18 cellular contexts compared by ENCODE assay signal in genomic region chr1:197435224-197435623, GRCh38.
"Had no signal": no experiment of that assay in that cellular context is flagged by ENCODE, and none has a peak within 500 bp of the region (broad histone marks: within the 10 kb centered on the region; RNA-seq: fewer than 3 reads in every experiment).

No MANE protein-coding gene starts in this region.

- H3K27ac Mint-ChIP-seq: naive B cell had no signal

- H3K36me3 Mint-ChIP-seq: naive B cell had no signal

- H3K4me3 ChIP-seq: colonic mucosa, esophagus muscularis mucosa, hepatocyte, left lung, skin epidermis, tibial nerve, uterus had no signal

- H3K9me3 ChIP-seq: colonic mucosa, esophagus muscularis mucosa, left lung, tibial nerve, uterus had no signal

- DNase-seq: activated CD4-positive, alpha-beta T cell treated with anti-CD3 and anti-CD28 coated beads, Interleukin-2, amount 50 U/mL, for 4 hours; activated naive CD4-positive, alpha-beta T cell treated with anti-CD3 and anti-CD28 coated beads, Interleukin-2, amount 50 U/mL, for 16 hours; colonic mucosa; left lung; mammary epithelial cell; naive B cell; posterior cingulate gyrus; stimulated activated CD4-positive, alpha-beta T cell treated with anti-CD3 and anti-CD28 coated beads, Interleukin-15, amount 100 ng/mL, for 24 hours; stimulated activated CD4-positive, alpha-beta T cell treated with anti-CD3 and anti-CD28 coated beads, Interleukin-4, amount 100 ng/mL, for 1 hour; stimulated activated naive CD4-positive, alpha-beta T cell treated with Interleukin-2 at 50 U/mL for 16 hours; substantia nigra; T-helper 9 cell; uterus had no signal

- H3K27me3 ChIP-seq: colonic mucosa, esophagus muscularis mucosa, hepatocyte, left lung, tibial nerve, uterus had no signal

- H3K4me3 Mint-ChIP-seq: naive B cell had no signal

- H3K4me1 Mint-ChIP-seq: naive B cell had no signal

- H3K4me1 ChIP-seq: colonic mucosa, esophagus muscularis mucosa, left lung, tibial nerve, uterus had no signal

- H3K36me3 ChIP-seq: colonic mucosa, esophagus muscularis mucosa, left lung, tibial nerve, uterus had no signal

- ATAC-seq: activated CD4-positive, CD25-positive, alpha-beta regulatory T cell treated with anti-CD3 and anti-CD28 coated beads, Interleukin-2, amount 50 U/mL, for 24 hours; left lung had no signal

- H3K27ac ChIP-seq: colonic mucosa, esophagus muscularis mucosa, hepatocyte, left lung, skin epidermis, tibial nerve, uterus had no signal

- H3K9me3 Mint-ChIP-seq: naive B cell had no signal
